1 cellular context compared by ENCODE assay signal in genomic region chr6:89829591-89830384, GRCh38.
TF ChIP-seq lines count a peak whose summit lies in the region.

CASP8AP2 (plus strand) TSS chr6:89829880.

TF ChIP-seq in K562, 482 proteins besides CTCF, POLR2A, EP300 and RAD21 (continued from another document):
- TF ChIP-seq ZBTB49 (CRISPR knock-in tag; IDR thresholded peaks at IDR 0.05; ENCODE audit: borderline replicate concordance) (no peak), ZZZ3 (IDR thresholded peaks at IDR 0.05) (no peak), ZNF253 (CRISPR knock-in tag; conservative IDR thresholded peaks at IDR 0.05) (no peak), ZNF24 (IDR thresholded peaks at IDR 0.05) (no peak)
